In genomic region chr3:118772036-118773030, GRCh38 we compare ENCODE assay signal across 8 cellular contexts.
A peak's percentile ranks its signal among the peaks of the same experiment; 100 is the strongest.
DNase-seq lines count a peak whose midpoint lies in the region; ATAC-seq and TF ChIP-seq lines count a peak whose summit lies in the region.

No MANE protein-coding gene starts in this region.

- H3K9me3 ChIP-seq in mammary epithelial cell (replicated peaks; ENCODE audit: insufficient read depth, low read length), result no peaks in the 10 kb centered on the region
- H3K9me3 ChIP-seq in esophagus muscularis mucosa, result no peaks in the 10 kb centered on the region

- H3K4me1 ChIP-seq in mammary epithelial cell (ENCODE audit: insufficient read depth, low read length) (no peaks in the 10 kb centered on the region), esophagus muscularis mucosa (no peaks in the 10 kb centered on the region)

- H3K36me3 ChIP-seq in mammary epithelial cell (ENCODE audit: insufficient read depth, low read length), result no peaks in the 10 kb centered on the region
- no peaks in the 10 kb centered on the region for H3K36me3 ChIP-seq in esophagus muscularis mucosa

- DNase-seq in GM12864 (ENCODE audit: low read depth), result peak; percentile 35
- DNase-seq in mammary epithelial cell, result peak; percentile 2
- no peak for DNase-seq in NCI-H1092 (lab: John Stamatoyannopoulos, UW)
- no peak for DNase-seq in esophagus muscularis mucosa (ENCODE audit: extremely low spot score)
- no peak for DNase-seq in EL
- DNase-seq in NCI-H1092 treated with DMSO at 0.1 percent for 48 hours (lab: John Stamatoyannopoulos, UW), result no peak

- dilution Hi-C loops in mammary epithelial cell (cut with HindIII; ENCODE audit: low sequenced_read_pairs), result no loop called here

- TF ChIP-seq EP300 in esophagus muscularis mucosa (IDR thresholded peaks at IDR 0.05), result no peak

- H3K27ac ChIP-seq in mammary epithelial cell (ENCODE audit: insufficient read depth, low read depth, low read length), result no peak overlapping the region
- no peak overlapping the region for H3K27ac ChIP-seq in esophagus muscularis mucosa (replicated peaks in 1 of 4)

- WGBS in mammary epithelial cell (ENCODE audit: low coverage, missing lambda C conversion rate), result 28% methylated on average over 2 of the region's 2 CpGs
- 57% methylated on average over 2 of the region's 2 CpGs for WGBS in esophagus muscularis mucosa

- intact Hi-C loops in mammary epithelial cell (cut with micrococcal nuclease), result no loop called here
- intact Hi-C loops in esophagus muscularis mucosa (cut with DNase I), result no loop called here

- no peak for TF ChIP-seq POLR2A in esophagus muscularis mucosa (IDR thresholded peaks at IDR 0.05; ENCODE audit: low read depth)

- H3K79me2 ChIP-seq in mammary epithelial cell (ENCODE audit: insufficient read depth, low read length), result no peaks in the 10 kb centered on the region

- BruUV-seq in mammary epithelial cell (replicated peaks; lab: Mats Ljungman, UMichigan), result no TSS peak

- H3K4me3 ChIP-seq in GM12864 (ENCODE audit: low read depth, low read length) (no peak overlapping the region), mammary epithelial cell (replicated peaks in 1 of 3; ENCODE audit: insufficient read depth in 1 of 3, low read depth in 2 of 3, low read length in 3 of 3) (no peak overlapping the region), esophagus muscularis mucosa (no peak overlapping the region)

- H3K4me2 ChIP-seq in mammary epithelial cell (ENCODE audit: insufficient read depth, low read depth, low read length), result no peak overlapping the region

- CTCF ChIA-PET in mammary epithelial cell (lab: Charles Lee; ENCODE audit: low non-redundant PET), result no interaction called here

- TF ChIP-seq CTCF in GM12864 (IDR thresholded peaks at IDR 0.05; ENCODE audit: low read depth, low read length, missing control alignments) (no peak), mammary epithelial cell (conservative IDR thresholded peaks at IDR 0.05 in 1 of 2, IDR thresholded peaks at IDR 0.05 in 1 of 2; ENCODE audit: extremely low read depth in 1 of 2, insufficient read depth in 1 of 2, low read depth in 1 of 2, low read length in 2 of 2) (no peak), esophagus muscularis mucosa (IDR thresholded peaks at IDR 0.05) (no peak)

- H4K20me1 ChIP-seq in mammary epithelial cell (ENCODE audit: insufficient read depth, low read length), result no peaks in the 10 kb centered on the region

- H3K27me3 ChIP-seq in mammary epithelial cell (ENCODE audit: insufficient read depth, low read length) (no peaks in the 10 kb centered on the region), esophagus muscularis mucosa (no peaks in the 10 kb centered on the region)

- H3K9ac ChIP-seq in mammary epithelial cell (ENCODE audit: insufficient read depth, low read length), result no peak overlapping the region

- ATAC-seq in GM21447 (IDR thresholded peaks at IDR 0.05; ENCODE audit: unreplicated experiment), result peak; percentile 98
- ATAC-seq in HG03521 (IDR thresholded peaks at IDR 0.05; ENCODE audit: unreplicated experiment), result peak; percentile 93

- in situ Hi-C loops in mammary epithelial cell (cut with MboI; ENCODE audit: low sequenced_read_pairs in 2 of 2), result no loop called here

- no peak overlapping the region for H2AFZ ChIP-seq in mammary epithelial cell (ENCODE audit: low read depth, low read length)

Comparison
In these comparisons a context has a peak if more than half of its experiments do, and no peak if none do; other contexts are left out.
1. DNase-seq: peak in GM12864 (single experiment) and mammary epithelial cell (single experiment); none in NCI-H1092 (single experiment), esophagus muscularis mucosa (single experiment), EL (single experiment) and NCI-H1092 treated with DMSO at 0.1 percent for 48 hours (single experiment).